Comparison of ENCODE assay signal across 4 cellular contexts in the genomic region with DNA sequence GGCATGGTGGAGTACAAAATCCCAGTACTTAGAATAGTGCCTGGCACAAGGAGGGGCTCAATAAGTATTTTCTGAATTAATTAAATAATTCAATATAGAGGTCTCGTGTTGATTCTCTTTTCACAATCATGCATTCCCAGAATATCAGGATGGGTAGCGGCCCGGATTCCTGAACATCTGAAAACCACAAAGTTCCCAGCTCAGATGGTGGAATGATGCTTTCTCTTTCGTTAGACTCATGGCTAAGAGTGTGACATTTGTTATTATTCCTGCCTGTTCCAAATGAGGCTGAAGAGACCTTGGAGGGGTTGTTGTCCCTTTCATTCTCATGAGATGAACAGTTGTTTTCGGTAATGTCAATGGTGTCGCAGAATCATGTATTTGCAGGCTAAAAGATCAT.
TF ChIP-seq lines count a peak whose summit lies in the region.

No MANE protein-coding gene starts in this region.

TF ChIP-seq in SK-N-SH, 30 proteins besides CTCF, POLR2A, EP300 and RAD21:
- TF ChIP-seq YY1 (IDR thresholded peaks at IDR 0.05; ENCODE audit: low read depth) (no peak), TCF12 (IDR thresholded peaks at IDR 0.05) (no peak), SMC3 (IDR thresholded peaks at IDR 0.05; ENCODE audit: low read depth, low read length) (no peak), MEF2A (IDR thresholded peaks at IDR 0.05; ENCODE audit: borderline replicate concordance, low read depth) (no peak), POLR2AphosphoS5 (IDR thresholded peaks at IDR 0.05; ENCODE audit: low read depth, low read length) (no peak), NRF1 (IDR thresholded peaks at IDR 0.05; ENCODE audit: low read depth, low read length) (no peak), FOXJ3 (CRISPR knock-in tag; IDR thresholded peaks at IDR 0.05) (no peak), NFIC (IDR thresholded peaks at IDR 0.05; ENCODE audit: borderline replicate concordance) (no peak), RFX5 (IDR thresholded peaks at IDR 0.05; ENCODE audit: low read length) (no peak)
- TF ChIP-seq, protein P1, sequence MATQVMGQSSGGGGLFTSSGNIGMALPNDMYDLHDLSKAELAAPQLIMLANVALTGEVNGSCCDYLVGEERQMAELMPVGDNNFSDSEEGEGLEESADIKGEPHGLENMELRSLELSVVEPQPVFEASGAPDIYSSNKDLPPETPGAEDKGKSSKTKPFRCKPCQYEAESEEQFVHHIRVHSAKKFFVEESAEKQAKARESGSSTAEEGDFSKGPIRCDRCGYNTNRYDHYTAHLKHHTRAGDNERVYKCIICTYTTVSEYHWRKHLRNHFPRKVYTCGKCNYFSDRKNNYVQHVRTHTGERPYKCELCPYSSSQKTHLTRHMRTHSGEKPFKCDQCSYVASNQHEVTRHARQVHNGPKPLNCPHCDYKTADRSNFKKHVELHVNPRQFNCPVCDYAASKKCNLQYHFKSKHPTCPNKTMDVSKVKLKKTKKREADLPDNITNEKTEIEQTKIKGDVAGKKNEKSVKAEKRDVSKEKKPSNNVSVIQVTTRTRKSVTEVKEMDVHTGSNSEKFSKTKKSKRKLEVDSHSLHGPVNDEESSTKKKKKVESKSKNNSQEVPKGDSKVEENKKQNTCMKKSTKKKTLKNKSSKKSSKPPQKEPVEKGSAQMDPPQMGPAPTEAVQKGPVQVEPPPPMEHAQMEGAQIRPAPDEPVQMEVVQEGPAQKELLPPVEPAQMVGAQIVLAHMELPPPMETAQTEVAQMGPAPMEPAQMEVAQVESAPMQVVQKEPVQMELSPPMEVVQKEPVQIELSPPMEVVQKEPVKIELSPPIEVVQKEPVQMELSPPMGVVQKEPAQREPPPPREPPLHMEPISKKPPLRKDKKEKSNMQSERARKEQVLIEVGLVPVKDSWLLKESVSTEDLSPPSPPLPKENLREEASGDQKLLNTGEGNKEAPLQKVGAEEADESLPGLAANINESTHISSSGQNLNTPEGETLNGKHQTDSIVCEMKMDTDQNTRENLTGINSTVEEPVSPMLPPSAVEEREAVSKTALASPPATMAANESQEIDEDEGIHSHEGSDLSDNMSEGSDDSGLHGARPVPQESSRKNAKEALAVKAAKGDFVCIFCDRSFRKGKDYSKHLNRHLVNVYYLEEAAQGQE (IDR thresholded peaks at IDR 0.05; ENCODE audit: low read depth, low read length), result no peak
TF ChIP-seq in SK-N-SH: peak in this region for 0.

TF ChIP-seq in SK-N-SH treated with all-trans-retinoic acid at 6 μM for 48 hours, 23 proteins besides CTCF, POLR2A, EP300 and RAD21:
- TF ChIP-seq, protein P2, sequence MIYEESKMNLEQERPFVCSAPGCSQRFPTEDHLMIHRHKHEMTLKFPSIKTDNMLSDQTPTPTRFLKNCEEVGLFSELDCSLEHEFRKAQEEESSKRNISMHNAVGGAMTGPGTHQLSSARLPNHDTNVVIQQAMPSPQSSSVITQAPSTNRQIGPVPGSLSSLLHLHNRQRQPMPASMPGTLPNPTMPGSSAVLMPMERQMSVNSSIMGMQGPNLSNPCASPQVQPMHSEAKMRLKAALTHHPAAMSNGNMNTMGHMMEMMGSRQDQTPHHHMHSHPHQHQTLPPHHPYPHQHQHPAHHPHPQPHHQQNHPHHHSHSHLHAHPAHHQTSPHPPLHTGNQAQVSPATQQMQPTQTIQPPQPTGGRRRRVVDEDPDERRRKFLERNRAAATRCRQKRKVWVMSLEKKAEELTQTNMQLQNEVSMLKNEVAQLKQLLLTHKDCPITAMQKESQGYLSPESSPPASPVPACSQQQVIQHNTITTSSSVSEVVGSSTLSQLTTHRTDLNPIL (CRISPR knock-in tag; IDR thresholded peaks at IDR 0.05; ENCODE audit: low read depth), result no peak
- TF ChIP-seq ARNTL (CRISPR knock-in tag; IDR thresholded peaks at IDR 0.05; ENCODE audit: borderline replicate concordance, low read depth) (no peak), RARB (CRISPR knock-in tag; IDR thresholded peaks at IDR 0.05) (no peak), ZNF8 (CRISPR knock-in tag; IDR thresholded peaks at IDR 0.05) (no peak), BACH2 (CRISPR knock-in tag; IDR thresholded peaks at IDR 0.05; ENCODE audit: borderline replicate concordance) (no peak), CSDC2 (CRISPR knock-in tag; IDR thresholded peaks at IDR 0.05) (no peak), TCF4 (CRISPR knock-in tag; IDR thresholded peaks at IDR 0.05; ENCODE audit: borderline replicate concordance) (no peak), ZFP30 (CRISPR knock-in tag; IDR thresholded peaks at IDR 0.05) (no peak), ZNF565 (CRISPR knock-in tag; conservative IDR thresholded peaks at IDR 0.05; ENCODE audit: low read depth) (no peak), GLIS3 (CRISPR knock-in tag; IDR thresholded peaks at IDR 0.05) (no peak), ZFP3 (CRISPR knock-in tag; IDR thresholded peaks at IDR 0.05) (no peak)
- TF ChIP-seq, protein P3, sequence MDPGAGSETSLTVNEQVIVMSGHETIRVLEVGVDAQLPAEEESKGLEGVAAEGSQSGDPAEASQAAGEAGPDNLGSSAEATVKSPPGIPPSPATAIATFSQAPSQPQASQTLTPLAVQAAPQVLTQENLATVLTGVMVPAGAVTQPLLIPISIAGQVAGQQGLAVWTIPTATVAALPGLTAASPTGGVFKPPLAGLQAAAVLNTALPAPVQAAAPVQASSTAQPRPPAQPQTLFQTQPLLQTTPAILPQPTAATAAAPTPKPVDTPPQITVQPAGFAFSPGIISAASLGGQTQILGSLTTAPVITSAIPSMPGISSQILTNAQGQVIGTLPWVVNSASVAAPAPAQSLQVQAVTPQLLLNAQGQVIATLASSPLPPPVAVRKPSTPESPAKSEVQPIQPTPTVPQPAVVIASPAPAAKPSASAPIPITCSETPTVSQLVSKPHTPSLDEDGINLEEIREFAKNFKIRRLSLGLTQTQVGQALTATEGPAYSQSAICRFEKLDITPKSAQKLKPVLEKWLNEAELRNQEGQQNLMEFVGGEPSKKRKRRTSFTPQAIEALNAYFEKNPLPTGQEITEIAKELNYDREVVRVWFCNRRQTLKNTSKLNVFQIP (CRISPR knock-in tag; IDR thresholded peaks at IDR 0.05; ENCODE audit: borderline replicate concordance, low read depth), result no peak

TF ChIP-seq in endothelial cell of umbilical vein, 7 proteins besides CTCF, POLR2A, EP300 and RAD21:
- no peak for TF ChIP-seq GATA2 (IDR thresholded peaks at IDR 0.05; ENCODE audit: insufficient read depth, insufficient read length, low read depth, low read length)
- TF ChIP-seq, protein P4, sequence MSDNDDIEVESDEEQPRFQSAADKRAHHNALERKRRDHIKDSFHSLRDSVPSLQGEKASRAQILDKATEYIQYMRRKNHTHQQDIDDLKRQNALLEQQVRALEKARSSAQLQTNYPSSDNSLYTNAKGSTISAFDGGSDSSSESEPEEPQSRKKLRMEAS (IDR thresholded peaks at IDR 0.05; ENCODE audit: insufficient read depth, insufficient read length), result no peak
- TF ChIP-seq POLR2AphosphoS5 (IDR thresholded peaks at IDR 0.05; ENCODE audit: insufficient read depth, low read depth, low read length), result no peak
- TF ChIP-seq JUN (IDR thresholded peaks at IDR 0.05; ENCODE audit: borderline replicate concordance, insufficient read depth, insufficient read length, low read depth), result no peak
- TF ChIP-seq MYC (IDR thresholded peaks at IDR 0.05; ENCODE audit: low read depth, low read length), result no peak
- no peak for TF ChIP-seq FOS (IDR thresholded peaks at IDR 0.05; ENCODE audit: borderline replicate concordance, insufficient read depth, low read length)
- no peak for TF ChIP-seq EZH2 (IDR thresholded peaks at IDR 0.05; ENCODE audit: borderline replicate concordance, low read depth, low read length, severe bottlenecking)
TF ChIP-seq in endothelial cell of umbilical vein: peak in this region for 0.

TF ChIP-seq in HepG2, 621 proteins besides CTCF, POLR2A, EP300 and RAD21 (continued from another document):
- TF ChIP-seq, protein P5, sequence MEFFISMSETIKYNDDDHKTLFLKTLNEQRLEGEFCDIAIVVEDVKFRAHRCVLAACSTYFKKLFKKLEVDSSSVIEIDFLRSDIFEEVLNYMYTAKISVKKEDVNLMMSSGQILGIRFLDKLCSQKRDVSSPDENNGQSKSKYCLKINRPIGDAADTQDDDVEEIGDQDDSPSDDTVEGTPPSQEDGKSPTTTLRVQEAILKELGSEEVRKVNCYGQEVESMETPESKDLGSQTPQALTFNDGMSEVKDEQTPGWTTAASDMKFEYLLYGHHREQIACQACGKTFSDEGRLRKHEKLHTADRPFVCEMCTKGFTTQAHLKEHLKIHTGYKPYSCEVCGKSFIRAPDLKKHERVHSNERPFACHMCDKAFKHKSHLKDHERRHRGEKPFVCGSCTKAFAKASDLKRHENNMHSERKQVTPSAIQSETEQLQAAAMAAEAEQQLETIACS (CRISPR knock-in tag; IDR thresholded peaks at IDR 0.05), result no peak
- TF ChIP-seq ZNF34 (CRISPR knock-in tag; IDR thresholded peaks at IDR 0.05; ENCODE audit: borderline replicate concordance) (no peak), MATR3 (CRISPR knock-in tag; IDR thresholded peaks at IDR 0.05) (no peak), TMF1 (CRISPR knock-in tag; IDR thresholded peaks at IDR 0.05; ENCODE audit: low read depth) (no peak), ETV5 (CRISPR knock-in tag; IDR thresholded peaks at IDR 0.05; ENCODE audit: borderline replicate concordance) (no peak), RFX3 (CRISPR knock-in tag; IDR thresholded peaks at IDR 0.05) (no peak), ZNF713 (CRISPR knock-in tag; IDR thresholded peaks at IDR 0.05) (no peak), PPARG (CRISPR knock-in tag; conservative IDR thresholded peaks at IDR 0.05) (no peak), ZNF781 (CRISPR knock-in tag; IDR thresholded peaks at IDR 0.05; ENCODE audit: borderline replicate concordance, not compliant biosample characterization) (no peak), MBD4 (IDR thresholded peaks at IDR 0.05; ENCODE audit: borderline replicate concordance, low read length) (no peak), ZNF354B (CRISPR knock-in tag; IDR thresholded peaks at IDR 0.05) (no peak), SRF (IDR thresholded peaks at IDR 0.05; ENCODE audit: low read depth, low read length) (no peak), ZNF317 (CRISPR knock-in tag; IDR thresholded peaks at IDR 0.05) (no peak), ZEB1 (IDR thresholded peaks at IDR 0.05; ENCODE audit: insufficient replicate concordance, low read depth) (no peak)
- TF ChIP-seq, protein P6, sequence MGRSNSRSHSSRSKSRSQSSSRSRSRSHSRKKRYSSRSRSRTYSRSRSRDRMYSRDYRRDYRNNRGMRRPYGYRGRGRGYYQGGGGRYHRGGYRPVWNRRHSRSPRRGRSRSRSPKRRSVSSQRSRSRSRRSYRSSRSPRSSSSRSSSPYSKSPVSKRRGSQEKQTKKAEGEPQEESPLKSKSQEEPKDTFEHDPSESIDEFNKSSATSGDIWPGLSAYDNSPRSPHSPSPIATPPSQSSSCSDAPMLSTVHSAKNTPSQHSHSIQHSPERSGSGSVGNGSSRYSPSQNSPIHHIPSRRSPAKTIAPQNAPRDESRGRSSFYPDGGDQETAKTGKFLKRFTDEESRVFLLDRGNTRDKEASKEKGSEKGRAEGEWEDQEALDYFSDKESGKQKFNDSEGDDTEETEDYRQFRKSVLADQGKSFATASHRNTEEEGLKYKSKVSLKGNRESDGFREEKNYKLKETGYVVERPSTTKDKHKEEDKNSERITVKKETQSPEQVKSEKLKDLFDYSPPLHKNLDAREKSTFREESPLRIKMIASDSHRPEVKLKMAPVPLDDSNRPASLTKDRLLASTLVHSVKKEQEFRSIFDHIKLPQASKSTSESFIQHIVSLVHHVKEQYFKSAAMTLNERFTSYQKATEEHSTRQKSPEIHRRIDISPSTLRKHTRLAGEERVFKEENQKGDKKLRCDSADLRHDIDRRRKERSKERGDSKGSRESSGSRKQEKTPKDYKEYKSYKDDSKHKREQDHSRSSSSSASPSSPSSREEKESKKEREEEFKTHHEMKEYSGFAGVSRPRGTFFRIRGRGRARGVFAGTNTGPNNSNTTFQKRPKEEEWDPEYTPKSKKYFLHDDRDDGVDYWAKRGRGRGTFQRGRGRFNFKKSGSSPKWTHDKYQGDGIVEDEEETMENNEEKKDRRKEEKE (IDR thresholded peaks at IDR 0.05), result no peak
- TF ChIP-seq, protein P7, sequence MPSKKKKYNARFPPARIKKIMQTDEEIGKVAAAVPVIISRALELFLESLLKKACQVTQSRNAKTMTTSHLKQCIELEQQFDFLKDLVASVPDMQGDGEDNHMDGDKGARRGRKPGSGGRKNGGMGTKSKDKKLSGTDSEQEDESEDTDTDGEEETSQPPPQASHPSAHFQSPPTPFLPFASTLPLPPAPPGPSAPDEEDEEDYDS (CRISPR knock-in tag; IDR thresholded peaks at IDR 0.05), result no peak
